9 cellular contexts compared by ENCODE assay signal in genomic region chr14:102209224-102209966, GRCh38.
A peak's percentile ranks its signal among the peaks of the same experiment; 100 is the strongest.
DNase-seq lines count a peak whose midpoint lies in the region; ATAC-seq and TF ChIP-seq lines count a peak whose summit lies in the region.
"Had no signal": no experiment of that assay in that cellular context is flagged by ENCODE, and none has a peak within 500 bp of the region (broad histone marks: within the 10 kb centered on the region; RNA-seq: fewer than 3 reads in every experiment).

No MANE protein-coding gene starts in this region.

- H3K27ac ChIP-seq in VCaP (no peak overlapping the region), cardiac muscle cell (peak overlapping the region; percentile 28)

- no peak overlapping the region for H3K4me3 Mint-ChIP-seq in stimulated activated effector memory CD8-positive, alpha-beta T cell treated with anti-CD3 and anti-CD28 coated beads, Interleukin-12 subunit alpha, Interleukin-12 subunit beta, amount 100 ng/mL, for 72 hours
- H3K4me3 Mint-ChIP-seq: activated naive CD4-positive, alpha-beta T cell treated with anti-CD3 and anti-CD28 coated beads, Interleukin-2, amount 50 U/mL, for 24 hours had no signal

- H3K9me3 Mint-ChIP-seq in stimulated activated effector memory CD8-positive, alpha-beta T cell treated with anti-CD3 and anti-CD28 coated beads, Interleukin-12 subunit alpha, Interleukin-12 subunit beta, amount 100 ng/mL, for 72 hours: no peaks in the 10 kb centered on the region
- H3K9me3 Mint-ChIP-seq: activated naive CD4-positive, alpha-beta T cell treated with anti-CD3 and anti-CD28 coated beads, Interleukin-2, amount 50 U/mL, for 24 hours had no signal

- intact Hi-C loops in posterior cingulate gyrus (cut with DNase I): loop anchor here (2.0 kb wide), 1 partner anchor 123 kb away; the partner anchor contains the start of gene HSP90AA1

- peaks cover 65% of the 10 kb centered on the region for H3K36me3 Mint-ChIP-seq in stimulated activated effector memory CD8-positive, alpha-beta T cell treated with anti-CD3 and anti-CD28 coated beads, Interleukin-12 subunit alpha, Interleukin-12 subunit beta, amount 100 ng/mL, for 72 hours
- H3K36me3 Mint-ChIP-seq: activated naive CD4-positive, alpha-beta T cell treated with anti-CD3 and anti-CD28 coated beads, Interleukin-2, amount 50 U/mL, for 24 hours had no signal

- ATAC-seq in stimulated activated effector memory CD8-positive, alpha-beta T cell treated with anti-CD3 and anti-CD28 coated beads, Interleukin-12 subunit alpha, Interleukin-12 subunit beta, amount 100 ng/mL, for 72 hours: no peak

- DNase-seq in ELF-1 (ENCODE audit: low read depth, low spot score) (peak; percentile 59), cardiac muscle cell (ENCODE audit: low read depth in 1 of 2, low spot score in 1 of 2) (peak; percentile 17 to 54), posterior cingulate gyrus (peak in 8 of 10 donors; percentile 57 to 96 (median 74)), NCI-H446 treated with DMSO at 0.1 percent for 48 hours (lab: John Stamatoyannopoulos, UW) (no peak)
- DNase-seq in stimulated activated CD4-positive, alpha-beta T cell treated with anti-CD3 and anti-CD28 coated beads, Interleukin-4, amount 100 ng/mL, for 24 hours: no peak
- DNase-seq in activated CD4-positive, alpha-beta T cell treated with anti-CD3 and anti-CD28 coated beads, Interleukin-2, amount 50 U/mL, for 1 hour: no peak
- DNase-seq in stimulated activated effector memory CD8-positive, alpha-beta T cell treated with anti-CD3 and anti-CD28 coated beads, Interleukin-12 subunit alpha, Interleukin-12 subunit beta, amount 100 ng/mL, for 72 hours (ENCODE audit: low spot score in 2 of 2): no peak

- H3K36me3 ChIP-seq in cardiac muscle cell: no peaks in the 10 kb centered on the region

- no peaks in the 10 kb centered on the region for H3K4me1 ChIP-seq in cardiac muscle cell (ENCODE audit: low read depth)

- peak; percentile 27 for TF ChIP-seq CTCF in VCaP (conservative IDR thresholded peaks at IDR 0.05)
- peak; percentile 25 for TF ChIP-seq CTCF in cardiac muscle cell (IDR thresholded peaks at IDR 0.05; ENCODE audit: low read depth, low read length)

- H3K4me3 ChIP-seq in cardiac muscle cell: no peak overlapping the region

- H3K4me1 Mint-ChIP-seq in stimulated activated effector memory CD8-positive, alpha-beta T cell treated with anti-CD3 and anti-CD28 coated beads, Interleukin-12 subunit alpha, Interleukin-12 subunit beta, amount 100 ng/mL, for 72 hours: peaks cover 18% of the 10 kb centered on the region

- H3K27me3 ChIP-seq in cardiac muscle cell: no peaks in the 10 kb centered on the region

- no peak overlapping the region for H3K27ac Mint-ChIP-seq in stimulated activated effector memory CD8-positive, alpha-beta T cell treated with anti-CD3 and anti-CD28 coated beads, Interleukin-12 subunit alpha, Interleukin-12 subunit beta, amount 100 ng/mL, for 72 hours
- H3K27ac Mint-ChIP-seq: activated naive CD4-positive, alpha-beta T cell treated with anti-CD3 and anti-CD28 coated beads, Interleukin-2, amount 50 U/mL, for 24 hours had no signal

- no peaks in the 10 kb centered on the region for H3K9me3 ChIP-seq in cardiac muscle cell (ENCODE audit: low read depth)

Comparison
In these comparisons a context has a peak if more than half of its experiments do, and no peak if none do; other contexts are left out.
1. DNase-seq: peak in ELF-1 (single experiment), cardiac muscle cell (2 of 2) and posterior cingulate gyrus (8 of 10); none in stimulated activated CD4-positive, alpha-beta T cell treated with anti-CD3 and anti-CD28 coated beads, Interleukin-4, amount 100 ng/mL, for 24 hours (single experiment), activated CD4-positive, alpha-beta T cell treated with anti-CD3 and anti-CD28 coated beads, Interleukin-2, amount 50 U/mL, for 1 hour (single experiment), NCI-H446 treated with DMSO at 0.1 percent for 48 hours (single experiment) and stimulated activated effector memory CD8-positive, alpha-beta T cell treated with anti-CD3 and anti-CD28 coated beads, Interleukin-12 subunit alpha, Interleukin-12 subunit beta, amount 100 ng/mL, for 72 hours (0 of 2).